Comparison of ENCODE assay signal across 3 cellular contexts in genomic region chr11:104523611-104524010, GRCh38.
"Had no signal": no experiment of that assay in that cellular context is flagged by ENCODE, and none has a peak within 500 bp of the region (broad histone marks: within the 10 kb centered on the region; RNA-seq: fewer than 3 reads in every experiment).

No MANE protein-coding gene starts in this region.

- DNase-seq: GDM1, GF-D8 had no signal

- H3K4me3 ChIP-seq: GM12878 had no signal

- ATAC-seq: GM12878 had no signal
